In genomic region chr3:107829185-107829584, GRCh38 we compare ENCODE assay signal across 32 cellular contexts.
"Had no signal": no experiment of that assay in that cellular context is flagged by ENCODE, and none has a peak within 500 bp of the region (broad histone marks: within the 10 kb centered on the region; RNA-seq: fewer than 3 reads in every experiment).

No MANE protein-coding gene starts in this region.

- DNase-seq: Karpas-422, KBM-7, MM.1S, MV-4-11, NCI-H1092, NCI-H1105, NCI-H1417 treated with DMSO at 0.1 percent for 48 hours, NCI-H1436 treated with DMSO at 0.1 percent for 48 hours, NCI-H1694 treated with DMSO at 0.1 percent for 48 hours, NCI-H187 treated with DMSO at 0.1 percent for 48 hours, NCI-H2029, NCI-H2081, NCI-H2171 treated with DMSO at 0.1 percent for 48 hours, NCI-H2227 treated with DMSO at 0.1 percent for 48 hours, NCI-H345, NCI-H446 treated with DMSO at 0.1 percent for 48 hours, NCI-H510A, NCI-H524, NCI-H526, NCI-H69, NCI-H748 treated with DMSO at 0.1 percent for 48 hours, NCI-H82, PC-9, SHP77, SIG-M5, SJCRH30 had no signal

- H3K27ac ChIP-seq: KMS-11, PC-9, RWPE1, SJCRH30, SK-N-MC had no signal

- H3K9me3 ChIP-seq: SJCRH30 had no signal

- H3K4me1 ChIP-seq: SJCRH30 had no signal

- ATAC-seq: Panc1, Right ventricle myocardium inferior, SK-N-SH treated with all-trans-retinoic acid at 6 μM for 48 hours had no signal

- H3K9ac ChIP-seq: KMS-11 had no signal

- H3K36me3 ChIP-seq: SJCRH30 had no signal

- H3K27me3 ChIP-seq: SJCRH30 had no signal

- H3K4me2 ChIP-seq: KMS-11, PC-9 had no signal

- H2AFZ ChIP-seq: PC-9 had no signal

- H3K4me3 ChIP-seq: PC-9, SJCRH30, SK-N-MC had no signal
